Comparison of ENCODE assay signal across 8 cellular contexts in genomic region chr3:186826978-186827857, GRCh38. TPM values are rescaled to one million over a fixed set of nuclear protein-coding genes. Genes with fewer than 3 reads are reported as not detected.
DNase-seq lines count a peak whose midpoint lies in the region; ATAC-seq and TF ChIP-seq lines count a peak whose summit lies in the region.

No MANE protein-coding gene starts in this region.

- peaks cover 56% of the 10 kb centered on the region for H3K27me3 Mint-ChIP-seq in T-helper 1 cell treated with Interleukin-12 subunit alpha and Interleukin-12 subunit beta and Interleukin-4 antibody, amounts not matched to agents 30 μg/mL and 1 μg/mL, for 36 hours (ENCODE audit: low read depth)

- H3K27ac Mint-ChIP-seq in T-helper 1 cell treated with Interleukin-12 subunit alpha and Interleukin-12 subunit beta and Interleukin-4 antibody, amounts not matched to agents 30 μg/mL and 1 μg/mL, for 36 hours, result no peak overlapping the region

- H3K4me3 Mint-ChIP-seq in T-helper 1 cell treated with Interleukin-12 subunit alpha and Interleukin-12 subunit beta and Interleukin-4 antibody, amounts not matched to agents 30 μg/mL and 1 μg/mL, for 36 hours, result peak overlapping the region; percentile 85

- TF ChIP-seq CTCF in psoas muscle (IDR thresholded peaks at IDR 0.05), result no peak

- H3K9me3 Mint-ChIP-seq in T-helper 1 cell treated with Interleukin-12 subunit alpha and Interleukin-12 subunit beta and Interleukin-4 antibody, amounts not matched to agents 30 μg/mL and 1 μg/mL, for 36 hours, result no peaks in the 10 kb centered on the region

- no peaks in the 10 kb centered on the region for H3K36me3 Mint-ChIP-seq in T-helper 1 cell treated with Interleukin-12 subunit alpha and Interleukin-12 subunit beta and Interleukin-4 antibody, amounts not matched to agents 30 μg/mL and 1 μg/mL, for 36 hours (ENCODE audit: low read depth)

- peak; percentile 68 for TF ChIP-seq POLR2A in GM15510 (IDR thresholded peaks at IDR 0.05; ENCODE audit: borderline replicate concordance, extremely low read depth, insufficient read length)

- peak; percentile 94 for DNase-seq in NCI-H146 (lab: John Stamatoyannopoulos, UW)
- peak; percentile 59 for DNase-seq in amniotic stem cell (lab: John Stamatoyannopoulos, UW)
- peak; percentile 91 for DNase-seq in left ventricle myocardium superior
- peak; percentile 83 to 89 for DNase-seq in psoas muscle
- peak; percentile 73 for DNase-seq in ureter (ENCODE audit: low spot score)

- no peaks in the 10 kb centered on the region for H3K9me3 ChIP-seq in psoas muscle

- H3K4me1 Mint-ChIP-seq in T-helper 1 cell treated with Interleukin-12 subunit alpha and Interleukin-12 subunit beta and Interleukin-4 antibody, amounts not matched to agents 30 μg/mL and 1 μg/mL, for 36 hours (ENCODE audit: low read depth), result peaks cover 18% of the 10 kb centered on the region

- intact Hi-C loops in left ventricle myocardium superior (cut with micrococcal nuclease) (loop anchor here (10.0 kb wide), 1 partner anchor 212 kb away; the partner anchor contains the start of gene AHSG), psoas muscle (cut with DNase I) (no loop called here)

- ATAC-seq in HG02870 (IDR thresholded peaks at IDR 0.05; ENCODE audit: unreplicated experiment) (peak; percentile 65), left ventricle myocardium superior (peak; percentile 98), psoas muscle (peak; percentile 96 to 98 (median 96))

- H3K27me3 ChIP-seq in psoas muscle (ENCODE audit: insufficient read depth in 3 of 3, low read length in 2 of 3), result peaks cover 1 to 62% (median 24%) of the 10 kb centered on the region in 3 donors

- H3K4me1 ChIP-seq in psoas muscle, result no peaks in the 10 kb centered on the region

- H3K36me3 ChIP-seq in psoas muscle (ENCODE audit: insufficient read depth in 1 of 2, low read depth in 1 of 2), result no peaks in the 10 kb centered on the region

- H3K27ac ChIP-seq in psoas muscle, result no peak overlapping the region

- WGBS in psoas muscle, 3 donors, result 2 to 3% (median 2%) methylated on average over 59 to 80 of the region's 80 CpGs

- H3K4me3 ChIP-seq in psoas muscle, result peak overlapping the region; percentile 72

RNA-seq across cellular contexts. Expression of gene ADIPOQ, which starts 15.3 kb away (rescaled TPM):
- 4.0 TPM for total RNA-seq in left ventricle myocardium superior
- 1 to 10 TPM in 2 of 4 donors, under 1 TPM in 2; 0.58 to 3.7 (median 1.4) TPM for total RNA-seq in psoas muscle
- polyA plus RNA-seq in psoas muscle, result 1 to 10 TPM; 1.3 to 9.3 (median 2.3) TPM
- 0.60 TPM for total RNA-seq in ureter

RNA-seq across cellular contexts. Expression of gene RFC4, which starts 20.9 kb away (rescaled TPM):
- total RNA-seq in left ventricle myocardium superior (9.7 TPM), psoas muscle (1 to 10 TPM; 3.4 to 8.1 (median 6.0) TPM), ureter (9.8 TPM)
- 10 to 100 TPM; 10.3 to 20.6 (median 17.2) TPM for polyA plus RNA-seq in psoas muscle

RNA-seq across cellular contexts. Expression of gene EIF4A2, which starts 43.8 kb away (rescaled TPM):
- 455 TPM for total RNA-seq in left ventricle myocardium superior
- total RNA-seq in psoas muscle, result 100 to 1,000 TPM; 541 to 778 (median 587) TPM
- 100 to 1,000 TPM; 397 to 570 (median 513) TPM for polyA plus RNA-seq in psoas muscle
- 343 TPM for total RNA-seq in ureter
